Comparison of ENCODE assay signal across 1 cellular context in the genomic region with DNA sequence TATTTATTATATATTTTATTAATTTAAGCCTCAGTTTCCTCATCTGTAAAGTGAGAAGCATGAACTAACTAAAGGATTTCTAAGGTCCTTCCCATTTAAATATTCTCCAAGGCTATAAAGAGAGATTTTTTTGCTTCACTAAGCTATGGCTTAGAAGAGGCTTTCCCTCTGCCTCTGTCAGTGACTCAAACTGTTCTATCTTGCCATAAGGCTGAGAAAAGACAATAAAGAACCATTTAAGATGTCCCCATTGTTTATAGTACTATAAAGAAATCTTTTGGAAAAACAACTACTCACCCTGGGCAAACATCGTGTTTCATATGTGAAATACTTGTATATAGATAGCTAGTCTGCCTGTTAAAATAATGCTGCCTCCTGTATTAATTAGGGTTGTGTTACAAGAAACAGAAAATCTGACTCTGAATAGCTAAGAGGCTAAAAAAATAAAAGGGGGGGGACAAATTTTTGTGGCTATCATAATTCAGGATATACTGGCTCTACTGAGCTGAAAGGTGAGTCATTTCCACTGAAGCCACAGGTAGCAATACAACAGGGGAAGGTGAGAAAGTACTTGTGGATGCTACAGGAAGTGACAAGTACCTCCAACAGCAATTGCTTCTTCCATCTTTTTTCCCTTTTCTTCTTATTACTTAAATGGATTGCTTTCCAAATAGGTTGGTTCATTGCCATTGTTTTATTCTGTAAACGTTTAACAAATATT.
TF ChIP-seq lines count a peak whose summit lies in the region.

No MANE protein-coding gene starts in this region.

TF ChIP-seq in HEK293, 187 proteins besides CTCF, POLR2A, EP300 and RAD21 (continued from another document):
- TF ChIP-seq SCRT1 (tag by site-specific recombination; IDR thresholded peaks at IDR 0.05; ENCODE audit: borderline replicate concordance) (0 out of 2 replicates have a peak, but pooled peaks have one; percentile 43), ZNF248 (tag by site-specific recombination; IDR thresholded peaks at IDR 0.05) (no peak), GLIS1 (tag by site-specific recombination; IDR thresholded peaks at IDR 0.05) (no peak), RBAK (tag by site-specific recombination; IDR thresholded peaks at IDR 0.05) (no peak), SCRT2 (tag by site-specific recombination; IDR thresholded peaks at IDR 0.05) (peak; percentile 90), ZNF701 (tag by site-specific recombination; IDR thresholded peaks at IDR 0.05) (no peak), ZNF510 (tag by site-specific recombination; IDR thresholded peaks at IDR 0.05; ENCODE audit: insufficient replicate concordance) (no peak), ZNF350 (tag by site-specific recombination; IDR thresholded peaks at IDR 0.05) (no peak)
TF ChIP-seq in HEK293: peak in this region for 3.
